Comparison of ENCODE assay signal across 9 cellular contexts in genomic region chr1:84271452-84272273, GRCh38. TPM values are rescaled to one million over a fixed set of nuclear protein-coding genes. Genes with fewer than 3 reads are reported as not detected.
DNase-seq lines count a peak whose midpoint lies in the region; ATAC-seq and TF ChIP-seq lines count a peak whose summit lies in the region.
"Had no signal": no experiment of that assay in that cellular context is flagged by ENCODE, and none has a peak within 500 bp of the region (broad histone marks: within the 10 kb centered on the region; RNA-seq: fewer than 3 reads in every experiment).

No MANE protein-coding gene starts in this region.

- POLR2A ChIA-PET in activated CD4-positive, alpha-beta T cell treated with anti-CD3 and anti-CD28 coated beads for 36 hours (lab: Charles Lee), result interaction anchor here (0.6 kb wide), 1 partner anchor 91 kb away, joined by 5 read pairs; no protein-coding TSS in a partner anchor

- no peaks in the 10 kb centered on the region for H3K36me3 ChIP-seq in smooth muscle cell (ENCODE audit: low read depth)
- H3K36me3 ChIP-seq: BLaER1 treated with 17β-estradiol and CSF1 and Interleukin-3, amounts not matched to agents 10 nM and 100 nM had no signal

- CTCF ChIA-PET in activated CD4-positive, alpha-beta T cell treated with anti-CD3 and anti-CD28 coated beads for 36 hours (lab: Charles Lee), result no interaction called here

- no peak for DNase-seq in activated CD4-positive, alpha-beta T cell treated with anti-CD3 and anti-CD28 coated beads for 36 hours
- DNase-seq in activated CD4-positive, alpha-beta T cell treated with anti-CD3 and anti-CD28 coated beads, Interleukin-2, amount 50 U/mL, for 4 hours, result no peak
- peak; percentile 3 for DNase-seq in NB4 (ENCODE audit: low read depth)
- no peak for DNase-seq in central memory CD8-positive, alpha-beta T cell (ENCODE audit: low spot score in 2 of 2)
- no peak for DNase-seq in smooth muscle cell (lab: John Stamatoyannopoulos, UW; ENCODE audit: unreplicated experiment)
- no peak for DNase-seq in HPDE6-E6E7 (ENCODE audit: extremely low spot score)
- DNase-seq in central memory CD4-positive, alpha-beta T cell, result no peak

- peaks cover 17% of the 10 kb centered on the region for H3K4me1 ChIP-seq in smooth muscle cell (ENCODE audit: low read depth)
- H3K4me1 ChIP-seq: BLaER1 treated with 17β-estradiol and CSF1 and Interleukin-3, amounts not matched to agents 10 nM and 100 nM had no signal

- no peak overlapping the region for H3K4me3 Mint-ChIP-seq in activated CD4-positive, alpha-beta T cell treated with anti-CD3 and anti-CD28 coated beads for 36 hours
- no peak overlapping the region for H3K4me3 Mint-ChIP-seq in central memory CD8-positive, alpha-beta T cell

- peak; percentile 39 for ATAC-seq in activated CD4-positive, alpha-beta T cell treated with anti-CD3 and anti-CD28 coated beads for 36 hours
- peak; percentile 94 for ATAC-seq in HG02623 (IDR thresholded peaks at IDR 0.05; ENCODE audit: unreplicated experiment)
- ATAC-seq in central memory CD8-positive, alpha-beta T cell (replicated peaks; ENCODE audit: extremely low read depth, poor library complexity, severe bottlenecking), result peak; percentile 28

- WGBS in smooth muscle cell (ENCODE audit: low lambda C conversion rate), result 39% methylated on average over 7 of the region's 7 CpGs

- H3K9me3 Mint-ChIP-seq in activated CD4-positive, alpha-beta T cell treated with anti-CD3 and anti-CD28 coated beads for 36 hours (ENCODE audit: low read depth), result no peaks in the 10 kb centered on the region
- H3K9me3 Mint-ChIP-seq in central memory CD8-positive, alpha-beta T cell, result no peaks in the 10 kb centered on the region

- intact Hi-C loops in activated CD4-positive, alpha-beta T cell treated with anti-CD3 and anti-CD28 coated beads for 36 hours (cut with DNase I, micrococcal nuclease), result no loop called here

- H3K27ac ChIP-seq in smooth muscle cell (ENCODE audit: low read depth), result peak overlapping the region; percentile 65
- H3K27ac ChIP-seq: BLaER1 treated with 17β-estradiol and CSF1 and Interleukin-3, amounts not matched to agents 10 nM and 100 nM had no signal

- no peak overlapping the region for H3K9ac ChIP-seq in smooth muscle cell (ENCODE audit: low read depth)
- H3K9ac ChIP-seq: BLaER1 treated with 17β-estradiol and CSF1 and Interleukin-3, amounts not matched to agents 10 nM and 100 nM had no signal

- H3K4me3 ChIP-seq in NB4 (ENCODE audit: low read depth, low read length) (no peak overlapping the region), smooth muscle cell (no peak overlapping the region)
- H3K4me3 ChIP-seq: BLaER1 treated with 17β-estradiol and CSF1 and Interleukin-3, amounts not matched to agents 10 nM and 100 nM had no signal

- H3K27ac Mint-ChIP-seq in activated CD4-positive, alpha-beta T cell treated with anti-CD3 and anti-CD28 coated beads for 36 hours, result peak overlapping the region; percentile 7
- H3K27ac Mint-ChIP-seq in central memory CD8-positive, alpha-beta T cell (ENCODE audit: low read depth), result peak overlapping the region; percentile 9

- no peaks in the 10 kb centered on the region for H3K79me2 ChIP-seq in smooth muscle cell (ENCODE audit: low read depth)

- H3K27me3 ChIP-seq in smooth muscle cell (ENCODE audit: low read depth), result no peaks in the 10 kb centered on the region
- H3K27me3 ChIP-seq: BLaER1 treated with 17β-estradiol and CSF1 and Interleukin-3, amounts not matched to agents 10 nM and 100 nM had no signal

- H3K9me3 ChIP-seq in smooth muscle cell (replicated peaks; ENCODE audit: low read depth), result no peaks in the 10 kb centered on the region
- H3K9me3 ChIP-seq: BLaER1 treated with 17β-estradiol and CSF1 and Interleukin-3, amounts not matched to agents 10 nM and 100 nM had no signal

- no peaks in the 10 kb centered on the region for H3K36me3 Mint-ChIP-seq in activated CD4-positive, alpha-beta T cell treated with anti-CD3 and anti-CD28 coated beads for 36 hours (ENCODE audit: low read depth)
- no peaks in the 10 kb centered on the region for H3K36me3 Mint-ChIP-seq in central memory CD8-positive, alpha-beta T cell (ENCODE audit: insufficient read depth)

- H3F3A ChIP-seq in smooth muscle cell (ENCODE audit: low read depth), result peaks cover 13% of the 10 kb centered on the region

- no peak for TF ChIP-seq POLR2A in NB4 (IDR thresholded peaks at IDR 0.05; ENCODE audit: extremely low read depth, insufficient read length)

- no peaks in the 10 kb centered on the region for H4K20me1 ChIP-seq in smooth muscle cell (ENCODE audit: low read depth)
- H4K20me1 ChIP-seq: BLaER1 treated with 17β-estradiol and CSF1 and Interleukin-3, amounts not matched to agents 10 nM and 100 nM had no signal

- H3K4me1 Mint-ChIP-seq in activated CD4-positive, alpha-beta T cell treated with anti-CD3 and anti-CD28 coated beads for 36 hours, result peaks cover 13% of the 10 kb centered on the region
- peaks cover 8% of the 10 kb centered on the region for H3K4me1 Mint-ChIP-seq in central memory CD8-positive, alpha-beta T cell

- H3K27me3 Mint-ChIP-seq in activated CD4-positive, alpha-beta T cell treated with anti-CD3 and anti-CD28 coated beads for 36 hours, result no peaks in the 10 kb centered on the region
- no peaks in the 10 kb centered on the region for H3K27me3 Mint-ChIP-seq in central memory CD8-positive, alpha-beta T cell

- H3K4me2 ChIP-seq in smooth muscle cell, result peak overlapping the region; percentile 73
- H3K4me2 ChIP-seq: BLaER1 treated with 17β-estradiol and CSF1 and Interleukin-3, amounts not matched to agents 10 nM and 100 nM had no signal

- TF ChIP-seq CTCF in NB4 (IDR thresholded peaks at IDR 0.05; ENCODE audit: low read depth, low read length) (no peak), smooth muscle cell (IDR thresholded peaks at IDR 0.05; ENCODE audit: borderline replicate concordance, insufficient read depth, poor library complexity, severe bottlenecking) (no peak)

- peak overlapping the region; percentile 86 for H2AFZ ChIP-seq in smooth muscle cell (ENCODE audit: low read depth)

RNA-seq across cellular contexts. Expression of gene SAMD13, which starts 29.8 kb away (rescaled TPM):
- total RNA-seq in activated CD4-positive, alpha-beta T cell treated with anti-CD3 and anti-CD28 coated beads for 36 hours, result 1 to 10 TPM; 1.0 to 1.2 TPM
- 0.54 and 2.7 TPM in 2 replicates for total RNA-seq in smooth muscle cell
- polyA plus RNA-seq in smooth muscle cell, result 0.66 and 1.0 TPM in 2 replicates

Comparison
In these comparisons a context has a peak if more than half of its experiments do, and no peak if none do; other contexts are left out.
1. ATAC-seq: peak in every context shown above with its lines; median percentile 94 in HG02623; 39 in activated CD4-positive, alpha-beta T cell treated with anti-CD3 and anti-CD28 coated beads for 36 hours; 28 in central memory CD8-positive, alpha-beta T cell.